Comparison of ENCODE assay signal across 20 cellular contexts in genomic region chr17:73489333-73489732, GRCh38.
"Had no signal": no experiment of that assay in that cellular context is flagged by ENCODE, and none has a peak within 500 bp of the region (broad histone marks: within the 10 kb centered on the region; RNA-seq: fewer than 3 reads in every experiment).

No MANE protein-coding gene starts in this region.

- ATAC-seq: activated CD8-positive, alpha-beta memory T cell treated with anti-CD3 and anti-CD28 coated beads, Interleukin-2, amount 10 ng/mL, durations not matched to agents 7 days and 5 days; activated CD8-positive, alpha-beta T cell treated with anti-CD3 and anti-CD28 coated beads for 36 hours; body of pancreas; foreskin keratinocyte; right lobe of liver; stimulated activated memory B cell treated with anti-CD40 and anti-IgM and Interleukin-4, amounts not matched to agents 10 μg/mL and 1 μg/mL and 100 μg/mL, for 72 hours had no signal

- H3K36me3 ChIP-seq: cardiac muscle cell, left ventricle myocardium inferior, right lobe of liver, stomach, suprapubic skin had no signal

- DNase-seq: activated CD4-positive, alpha-beta T cell treated with anti-CD3 and anti-CD28 coated beads, Interleukin-2, amount 10 ng/mL, durations not matched to agents 7 days and 5 days; activated CD4-positive, CD25-positive, alpha-beta regulatory T cell treated with anti-CD3 and anti-CD28 coated beads, Interleukin-2, amount 50 U/mL, for 72 hours; activated CD8-positive, alpha-beta memory T cell treated with anti-CD3 and anti-CD28 coated beads, Interleukin-2, amount 10 ng/mL, durations not matched to agents 7 days and 5 days; activated CD8-positive, alpha-beta T cell treated with anti-CD3 and anti-CD28 coated beads for 36 hours; activated gamma-delta T cell; anterior cingulate cortex; body of pancreas; effector CD4-positive, alpha-beta T cell; foreskin keratinocyte; left ventricle myocardium inferior; nephron progenitor cell; nucleus accumbens; right lobe of liver; stimulated activated CD4-positive, alpha-beta T cell treated with anti-CD3 and anti-CD28 coated beads, Interleukin-15, amount 100 ng/mL, for 24 hours; stomach had no signal

- H3K27me3 ChIP-seq: body of pancreas, cardiac muscle cell, foreskin keratinocyte, right lobe of liver, tibial nerve had no signal

- H3K9me3 ChIP-seq: right lobe of liver, suprapubic skin had no signal

- H3K4me1 ChIP-seq: body of pancreas, foreskin keratinocyte, left ventricle myocardium inferior, right lobe of liver, stomach had no signal

- H3K4me3 ChIP-seq: body of pancreas, cardiac muscle cell, left ventricle myocardium inferior, right lobe of liver, skin epidermis, stomach, suprapubic skin, tibial nerve had no signal

- H3K27ac ChIP-seq: body of pancreas, cardiac muscle cell, foreskin keratinocyte, left ventricle myocardium inferior, right lobe of liver, skin epidermis, stomach, suprapubic skin, tibial nerve had no signal
